ENCODE assay signal across 15 cellular contexts in the genomic region with DNA sequence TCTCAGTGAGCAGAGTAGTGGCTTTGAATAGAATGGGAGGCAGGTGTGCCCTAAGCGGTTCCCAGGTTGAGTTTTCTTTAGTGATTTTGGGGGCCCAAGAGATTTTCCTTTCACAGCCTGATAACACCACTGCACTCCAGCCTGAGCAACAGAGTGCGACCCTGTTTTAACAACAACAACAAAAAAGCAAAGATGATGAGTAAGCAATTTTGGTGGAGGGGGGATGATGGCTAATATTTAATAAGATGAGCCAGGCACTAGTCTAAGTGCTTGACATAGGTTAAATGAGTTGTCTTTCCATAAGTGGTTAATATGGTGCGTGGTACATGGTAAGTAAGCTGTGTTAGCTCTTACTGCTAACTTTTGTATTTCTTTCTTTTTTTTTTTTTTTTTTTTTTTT. TPM values are rescaled to one million over a fixed set of nuclear protein-coding genes. Genes with fewer than 3 reads are reported as not detected.
DNase-seq lines count a peak whose midpoint lies in the region; ATAC-seq, FAIRE-seq and TF ChIP-seq lines count a peak whose summit lies in the region.
"Had no signal": no experiment of that assay in that cellular context is flagged by ENCODE, and none has a peak within 500 bp of the region (broad histone marks: within the 10 kb centered on the region; RNA-seq: fewer than 3 reads in every experiment).

No MANE protein-coding gene starts in this region.

- ATAC-seq in A549 (no peak), HG03565 (IDR thresholded peaks at IDR 0.05; ENCODE audit: unreplicated experiment) (no peak)

- peak overlapping the region; percentile 99 for H3K4me3 Mint-ChIP-seq in Caco-2 (ENCODE audit: unreplicated experiment)
- peak overlapping the region; percentile 98 for H3K4me3 Mint-ChIP-seq in activated T-helper 1 cell treated with anti-CD3 and anti-CD28 coated beads, Interleukin-12 subunit alpha, Interleukin-12 subunit beta, Interleukin-2, Interleukin-4 antibody, amounts not matched to agents 30 ng/mL and 10 ng/mL and 1 ng/mL, durations not matched to agents 14 hours and 24 hours and 36 hours
- H3K4me3 Mint-ChIP-seq: memory B cell had no signal

- H3K79me2 ChIP-seq in mesendoderm (ENCODE audit: control insufficient read depth, insufficient read depth, low read length), result peaks cover 11% of the 10 kb centered on the region

- H4K5ac ChIP-seq in mesendoderm (ENCODE audit: low read length), result no peak overlapping the region

- CTCF ChIA-PET in A549 (lab: Yijun Ruan, JAX), result interaction anchor here (0.6 to 46.8 kb wide), 5 partner anchors 14 to 141 kb away, joined by 3 to 1624 read pairs (median 99); a partner anchor contains a TSS
- CTCF ChIA-PET in Caco-2 (lab: Charles Lee), result no interaction called here

- no peak overlapping the region for H3K4ac ChIP-seq in mesendoderm (ENCODE audit: low read depth, low read length)

- H3K4me3 ChIP-seq in A549 (no peak overlapping the region), Caco-2 (ENCODE audit: low read depth, low read length) (no peak overlapping the region), mesendoderm (ENCODE audit: low read length) (no peak overlapping the region)

- no peaks in the 10 kb centered on the region for H3K9me3 Mint-ChIP-seq in Caco-2 (ENCODE audit: unreplicated experiment)
- no peaks in the 10 kb centered on the region for H3K9me3 Mint-ChIP-seq in activated T-helper 1 cell treated with anti-CD3 and anti-CD28 coated beads, Interleukin-12 subunit alpha, Interleukin-12 subunit beta, Interleukin-2, Interleukin-4 antibody, amounts not matched to agents 30 ng/mL and 10 ng/mL and 1 ng/mL, durations not matched to agents 14 hours and 24 hours and 36 hours
- H3K9me3 Mint-ChIP-seq: IgD-negative memory B cell, memory B cell had no signal

- H3K27ac ChIP-seq in A549 (peak overlapping the region in 1 of 2 experiments; percentile 97; a peak in 1 of 6 replicates), mesendoderm (ENCODE audit: low read depth, low read length) (no peak overlapping the region)
- H3K27ac ChIP-seq: prostate gland had no signal

- no peak overlapping the region for H2AK5ac ChIP-seq in mesendoderm (ENCODE audit: low read length)

- H2BK120ac ChIP-seq in mesendoderm (ENCODE audit: low read depth, low read length), result no peak overlapping the region

- peak overlapping the region; percentile 94 for H3K27ac Mint-ChIP-seq in Caco-2 (ENCODE audit: unreplicated experiment)
- no peak overlapping the region for H3K27ac Mint-ChIP-seq in activated T-helper 1 cell treated with anti-CD3 and anti-CD28 coated beads, Interleukin-12 subunit alpha, Interleukin-12 subunit beta, Interleukin-2, Interleukin-4 antibody, amounts not matched to agents 30 ng/mL and 10 ng/mL and 1 ng/mL, durations not matched to agents 14 hours and 24 hours and 36 hours
- H3K27ac Mint-ChIP-seq: IgD-negative memory B cell had no signal

- H3K4me1 Mint-ChIP-seq in Caco-2 (ENCODE audit: low read depth, unreplicated experiment), result peaks cover 27% of the 10 kb centered on the region
- H3K4me1 Mint-ChIP-seq in activated T-helper 1 cell treated with anti-CD3 and anti-CD28 coated beads, Interleukin-12 subunit alpha, Interleukin-12 subunit beta, Interleukin-2, Interleukin-4 antibody, amounts not matched to agents 30 ng/mL and 10 ng/mL and 1 ng/mL, durations not matched to agents 14 hours and 24 hours and 36 hours (ENCODE audit: low read depth), result peaks cover 25% of the 10 kb centered on the region

- H3K9me3 ChIP-seq in A549 (no peaks in the 10 kb centered on the region), Caco-2 (no peaks in the 10 kb centered on the region)
- H3K9me3 ChIP-seq: BE2C, prostate gland had no signal

- H3K36me3 Mint-ChIP-seq in Caco-2 (ENCODE audit: insufficient read depth, unreplicated experiment), result peaks cover 28% of the 10 kb centered on the region
- H3K36me3 Mint-ChIP-seq in activated T-helper 1 cell treated with anti-CD3 and anti-CD28 coated beads, Interleukin-12 subunit alpha, Interleukin-12 subunit beta, Interleukin-2, Interleukin-4 antibody, amounts not matched to agents 30 ng/mL and 10 ng/mL and 1 ng/mL, durations not matched to agents 14 hours and 24 hours and 36 hours (ENCODE audit: low read depth), result peaks cover 3% of the 10 kb centered on the region

- peaks cover 14% of the 10 kb centered on the region for H3K4me1 ChIP-seq in A549
- H3K4me1 ChIP-seq in Caco-2, result peaks cover 17% of the 10 kb centered on the region
- no peaks in the 10 kb centered on the region for H3K4me1 ChIP-seq in mesendoderm (ENCODE audit: control insufficient read depth, low read depth, low read length)
- H3K4me1 ChIP-seq: BE2C, prostate gland had no signal

- no peak for TF ChIP-seq EP300 in A549 (IDR thresholded peaks at IDR 0.05)

- no peak overlapping the region for H4K8ac ChIP-seq in mesendoderm (ENCODE audit: low read depth, low read length)

- H3K56ac ChIP-seq in mesendoderm (ENCODE audit: low read length), result no peak overlapping the region

- no peaks in the 10 kb centered on the region for H3K27me3 Mint-ChIP-seq in Caco-2 (ENCODE audit: insufficient read depth, unreplicated experiment)
- peaks cover 4% of the 10 kb centered on the region for H3K27me3 Mint-ChIP-seq in activated T-helper 1 cell treated with anti-CD3 and anti-CD28 coated beads, Interleukin-12 subunit alpha, Interleukin-12 subunit beta, Interleukin-2, Interleukin-4 antibody, amounts not matched to agents 30 ng/mL and 10 ng/mL and 1 ng/mL, durations not matched to agents 14 hours and 24 hours and 36 hours (ENCODE audit: insufficient read depth)
- H3K27me3 Mint-ChIP-seq: IgD-negative memory B cell, memory B cell had no signal

- no peak overlapping the region for H2BK5ac ChIP-seq in mesendoderm (ENCODE audit: low read length)

- POLR2A ChIA-PET in A549 (lab: Yijun Ruan, JAX) (interaction anchor here (1.1 kb wide), 1 partner anchor 12 kb away, joined by 3 read pairs; no protein-coding TSS in a partner anchor), Caco-2 (lab: Charles Lee) (no interaction called here)

- no peak overlapping the region for H3K9ac ChIP-seq in mesendoderm (ENCODE audit: low read length)

- no peak overlapping the region for H3K23ac ChIP-seq in mesendoderm (ENCODE audit: low read length)

- H3K4me2 ChIP-seq in A549 (peak overlapping the region; percentile 90), mesendoderm (ENCODE audit: low read length) (no peak overlapping the region)

- no peak for FAIRE-seq in A549 (lab: Jason Lieb, UNC)
- FAIRE-seq: G401.6 had no signal

- no peak for TF ChIP-seq CTCF in A549 (IDR thresholded peaks at IDR 0.05)
- no peak for TF ChIP-seq CTCF in Caco-2 (IDR thresholded peaks at IDR 0.05; ENCODE audit: insufficient read depth in 1 of 2, low read depth in 1 of 2, low read length in 1 of 2, severe bottlenecking in 1 of 2, unreplicated experiment in 1 of 2)

- H3K36me3 ChIP-seq in Caco-2 (ENCODE audit: control insufficient read depth, insufficient read depth, low read length) (peaks cover 4% of the 10 kb centered on the region), mesendoderm (ENCODE audit: control insufficient read depth, insufficient read depth, low read length) (peaks cover 1% of the 10 kb centered on the region)

- H3K18ac ChIP-seq in mesendoderm (ENCODE audit: low read length), result no peak overlapping the region

- H3K27me3 ChIP-seq in Caco-2 (replicated peaks; ENCODE audit: control insufficient read depth, insufficient read depth, low read length) (no peaks in the 10 kb centered on the region), mesendoderm (ENCODE audit: insufficient read depth, low read length, poor library complexity) (no peaks in the 10 kb centered on the region)
- H3K27me3 ChIP-seq: BE2C had no signal

- WGBS in A549 (ENCODE audit: missing lambda C conversion rate), result 90% methylated on average over 3 of the region's 3 CpGs
- WGBS in mesendoderm (ENCODE audit: extremely low coverage, insufficient coverage, low lambda C conversion rate), result no CpG with 5 or more reads among the region's 3 CpGs

- DNase-seq in A549 (ENCODE audit: low read depth in 1 of 2, low spot score in 1 of 2) (no peak), Caco-2 (no peak), mesendoderm (peak; percentile 13), NCI-H2081 (lab: John Stamatoyannopoulos, UW) (no peak), DMS153 treated with DMSO at 0.1 percent for 48 hours (lab: John Stamatoyannopoulos, UW; ENCODE audit: unreplicated experiment) (no peak)
- DNase-seq in activated T-helper 1 cell treated with anti-CD3 and anti-CD28 coated beads, Interleukin-12 subunit alpha, Interleukin-12 subunit beta, Interleukin-2, Interleukin-4 antibody, amounts not matched to agents 30 ng/mL and 10 ng/mL and 1 ng/mL, durations not matched to agents 14 hours and 24 hours and 36 hours (ENCODE audit: low spot score), result no peak
- no peak for DNase-seq in stimulated activated CD4-positive, alpha-beta T cell treated with anti-CD3 and anti-CD28 coated beads, Interleukin-1b, Interleukin-23, amount 100 ng/mL, for 48 hours
- DNase-seq: activated effector memory CD4-positive, alpha-beta T cell treated with Interleukin-2 at 50 U/mL for 16 hours; BE2C; NCI-H446 treated with DMSO at 0.1 percent for 48 hours had no signal

- TF ChIP-seq POLR2A in A549 (IDR thresholded peaks at IDR 0.05; ENCODE audit: low read length), result no peak

- H2BK15ac ChIP-seq in mesendoderm (replicated peaks; ENCODE audit: low read depth), result no peak overlapping the region

- H3K79me1 ChIP-seq in mesendoderm (ENCODE audit: low read length), result peaks cover 5% of the 10 kb centered on the region

- TF ChIP-seq RAD21 in A549 (conservative IDR thresholded peaks at IDR 0.05 in 1 of 2, IDR thresholded peaks at IDR 0.05 in 1 of 2), result no peak

- no TSS peak for BruUV-seq in Caco-2 (replicated peaks; lab: Mats Ljungman, UMichigan)

- intact Hi-C loops in Caco-2 (cut with micrococcal nuclease; ENCODE audit: unreplicated experiment), result no loop called here
- intact Hi-C loops in activated T-helper 1 cell treated with anti-CD3 and anti-CD28 coated beads, Interleukin-12 subunit alpha, Interleukin-12 subunit beta, Interleukin-2, Interleukin-4 antibody, amounts not matched to agents 30 ng/mL and 10 ng/mL and 1 ng/mL, durations not matched to agents 14 hours and 24 hours and 36 hours (cut with micrococcal nuclease), result no loop called here

RNA-seq across cellular contexts. Expression of a gene that starts 2.0 kb away (rescaled TPM):
- polyA plus RNA-seq in A549 (2011; rRNA removed), result 80.4 and 87.6 TPM in 2 replicates
- polyA plus RNA-seq in A549 (2012; cell fraction: cytosol; rRNA removed), result 54.1 and 67.0 TPM in 2 replicates
- polyA plus RNA-seq in A549 (2012; cell fraction: nucleus; rRNA removed), result 87.5 and 112 TPM in 2 replicates
- 61.3 to 71.1 TPM (median 69.8 TPM) in 3 replicates for polyA plus RNA-seq in A549 (2017; fragmentation: RNase III; extraction: RNeasy Plus Mini Kit Qiagen cat#74134 plus additional on column Dnase treatment)
- 52.5 and 53.4 TPM in 2 replicates for polyA minus RNA-seq in A549 (2011; rRNA and poly(A)+ RNA removed)
- 75.9 and 83.0 TPM in 2 replicates for total RNA-seq in Caco-2 (2022)
- total RNA-seq in activated T-helper 1 cell treated with anti-CD3 and anti-CD28 coated beads, Interleukin-12 subunit alpha, Interleukin-12 subunit beta, Interleukin-2, Interleukin-4 antibody, amounts not matched to agents 30 ng/mL and 10 ng/mL and 1 ng/mL, durations not matched to agents 14 hours and 24 hours and 36 hours, result 31.1 and 34.2 TPM in 2 replicates
- 27.2 TPM for polyA plus RNA-seq in mesendoderm (2013, experiment 1 of 2)
- 27.8 TPM for polyA plus RNA-seq in mesendoderm (2013, experiment 2 of 2)

RNA-seq across cellular contexts. Expression of a gene that starts 25.9 kb away (rescaled TPM):
- polyA plus RNA-seq in A549 (2011; rRNA removed) (334 and 365 TPM in 2 replicates), A549 (2017; fragmentation: RNase III; extraction: RNeasy Plus Mini Kit Qiagen cat#74134 plus additional on column Dnase treatment) (138 to 180 TPM (median 179 TPM) in 3 replicates)
- polyA plus RNA-seq in A549 (2012; cell fraction: cytosol; rRNA removed), result 197 and 257 TPM in 2 replicates
- polyA plus RNA-seq in A549 (2012; cell fraction: nucleus; rRNA removed), result 1,053 and 1,132 TPM in 2 replicates
- 661 and 758 TPM in 2 replicates for polyA minus RNA-seq in A549 (2011; rRNA and poly(A)+ RNA removed)
- total RNA-seq in Caco-2 (2022), result 116 and 126 TPM in 2 replicates
- 0.23 and 0.59 TPM in 2 replicates for total RNA-seq in activated T-helper 1 cell treated with anti-CD3 and anti-CD28 coated beads, Interleukin-12 subunit alpha, Interleukin-12 subunit beta, Interleukin-2, Interleukin-4 antibody, amounts not matched to agents 30 ng/mL and 10 ng/mL and 1 ng/mL, durations not matched to agents 14 hours and 24 hours and 36 hours
- polyA plus RNA-seq in mesendoderm (2013, experiment 1 of 2), result 5.0 TPM
- 5.0 TPM for polyA plus RNA-seq in mesendoderm (2013, experiment 2 of 2)
- polyA plus RNA-seq: IgD-negative memory B cell had no signal

RNA-seq across cellular contexts. Expression of a gene that starts 29.1 kb away (rescaled TPM):
- polyA plus RNA-seq in A549 (2011; rRNA removed), result 96.2 and 127 TPM in 2 replicates
- 42.6 and 45.1 TPM in 2 replicates for polyA plus RNA-seq in A549 (2012; cell fraction: cytosol; rRNA removed)
- polyA plus RNA-seq in A549 (2012; cell fraction: nucleus; rRNA removed), result 16.6 and 35.3 TPM in 2 replicates
- polyA plus RNA-seq in A549 (2017; fragmentation: RNase III; extraction: RNeasy Plus Mini Kit Qiagen cat#74134 plus additional on column Dnase treatment), result 133 to 142 TPM (median 134 TPM) in 3 replicates
- 40.2 and 41.1 TPM in 2 replicates for polyA minus RNA-seq in A549 (2011; rRNA and poly(A)+ RNA removed)
- total RNA-seq in Caco-2 (2022), result 63.7 and 64.1 TPM in 2 replicates
- total RNA-seq in activated T-helper 1 cell treated with anti-CD3 and anti-CD28 coated beads, Interleukin-12 subunit alpha, Interleukin-12 subunit beta, Interleukin-2, Interleukin-4 antibody, amounts not matched to agents 30 ng/mL and 10 ng/mL and 1 ng/mL, durations not matched to agents 14 hours and 24 hours and 36 hours, result 117 and 127 TPM in 2 replicates
- 52.3 TPM for polyA plus RNA-seq in mesendoderm (2013, experiment 1 of 2)
- polyA plus RNA-seq in mesendoderm (2013, experiment 2 of 2), result 50.5 TPM

RNA-seq across cellular contexts. Expression of a gene that starts 38.1 kb away (rescaled TPM):
- polyA plus RNA-seq in A549 (2011; rRNA removed), result 0.03 TPM in 1 of 2 replicates, not detected in the other
- polyA plus RNA-seq in A549 (2012; cell fraction: cytosol; rRNA removed), result not detected in 2 replicates
- 0.04 TPM in 1 of 2 replicates, not detected in the other for polyA plus RNA-seq in A549 (2012; cell fraction: nucleus; rRNA removed)
- polyA plus RNA-seq in A549 (2017; fragmentation: RNase III; extraction: RNeasy Plus Mini Kit Qiagen cat#74134 plus additional on column Dnase treatment), result not detected in 3 replicates
- polyA minus RNA-seq in A549 (2011; rRNA and poly(A)+ RNA removed), result not detected in 2 replicates
- total RNA-seq in Caco-2 (2022), result 0.11 TPM in 1 of 2 replicates, not detected in the other
- total RNA-seq in activated T-helper 1 cell treated with anti-CD3 and anti-CD28 coated beads, Interleukin-12 subunit alpha, Interleukin-12 subunit beta, Interleukin-2, Interleukin-4 antibody, amounts not matched to agents 30 ng/mL and 10 ng/mL and 1 ng/mL, durations not matched to agents 14 hours and 24 hours and 36 hours, result not detected in 2 replicates
- polyA plus RNA-seq in mesendoderm (2013, experiment 1 of 2), result 0.11 TPM
- polyA plus RNA-seq in mesendoderm (2013, experiment 2 of 2), result 0.13 TPM
- polyA plus RNA-seq: IgD-negative memory B cell had no signal

Comparison
In these comparisons a context has a peak if more than half of its experiments do, and no peak if none do; other contexts are left out.
1. RNA of a gene that starts 25.9 kb away (total RNA-seq): 116 to 126 TPM in Caco-2; 0.23 to 0.59 TPM in activated T-helper 1 cell treated with anti-CD3 and anti-CD28 coated beads, Interleukin-12 subunit alpha, Interleukin-12 subunit beta, Interleukin-2, Interleukin-4 antibody, amounts not matched to agents 30 ng/mL and 10 ng/mL and 1 ng/mL, durations not matched to agents 14 hours and 24 hours and 36 hours; every median in the first group is over 10 times any median in the second.